In the genomic region with DNA sequence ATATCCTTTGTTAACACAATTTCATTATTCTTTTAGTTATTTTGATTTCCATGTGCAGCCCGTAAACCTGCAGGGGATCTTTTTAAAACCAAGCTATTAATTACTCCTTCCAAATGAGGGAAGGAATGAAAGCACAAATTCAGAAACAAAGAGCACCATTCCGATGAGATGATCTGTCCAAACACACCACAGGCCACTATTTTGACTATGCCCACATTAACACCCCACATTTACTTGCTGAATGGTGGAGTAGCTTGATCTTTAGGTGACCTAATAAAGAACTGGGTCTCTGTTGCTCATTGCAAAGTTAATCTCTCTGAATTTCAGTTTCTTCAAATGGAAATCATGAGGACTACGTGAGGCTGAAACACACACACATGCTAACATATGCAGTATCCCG, we compare ENCODE assay signal across 20 cellular contexts.
DNase-seq lines count a peak whose midpoint lies in the region; ATAC-seq, FAIRE-seq and TF ChIP-seq lines count a peak whose summit lies in the region.
"Had no signal": no experiment of that assay in that cellular context is flagged by ENCODE, and none has a peak within 500 bp of the region (broad histone marks: within the 10 kb centered on the region; RNA-seq: fewer than 3 reads in every experiment).

No MANE protein-coding gene starts in this region.

- DNase-seq in EH (ENCODE audit: low read depth) (peak; percentile 61), LHCN-M2 (ENCODE audit: low read depth) (peak; percentile 34), H1 (ENCODE audit: low read depth in 1 of 2, low spot score in 2 of 2) (no peak), osteoblast (ENCODE audit: insufficient read length, low spot score, missing footprints) (no peak), neuronal stem cell (ENCODE audit: low spot score) (no peak)
- no peak for DNase-seq in activated CD4-positive, CD25-positive, alpha-beta regulatory T cell (lab: John Stamatoyannopoulos, UW)
- DNase-seq: COR-L47, KBM-7, MG63, NCI-H1105, NCI-H187 treated with DMSO at 0.1 percent for 48 hours, NCI-H446 treated with DMSO at 0.1 percent for 48 hours, NCI-H774, SIG-M5, SW 1271 had no signal

- H4K91ac ChIP-seq in H1 (replicated peaks; ENCODE audit: insufficient read length, low read length), result no peak overlapping the region
- no peak overlapping the region for H4K91ac ChIP-seq in neuronal stem cell (ENCODE audit: low read depth, low read length, poor library complexity)

- CTCF ChIA-PET in H1 (lab: Charles Lee; ENCODE audit: partially characterized antibody), result interaction anchor here (0.7 to 1.3 kb wide), 2 partner anchors 15 to 294 kb away, joined by 3 read pairs; no protein-coding TSS in a partner anchor

- H3K9me3 ChIP-seq in H1 (ENCODE audit: insufficient read depth in 2 of 2, low read depth in 1 of 2, low read length in 1 of 2) (no peaks in the 10 kb centered on the region), osteoblast (ENCODE audit: low read depth, low read length) (no peaks in the 10 kb centered on the region), neuronal stem cell (replicated peaks in 1 of 2; ENCODE audit: control insufficient read depth in 2 of 2, insufficient read depth in 1 of 2, low read depth in 1 of 2, low read length in 2 of 2) (peaks cover 0 to 4% of the 10 kb centered on the region in 2 donors)

- H3K4ac ChIP-seq in H1 (replicated peaks; ENCODE audit: insufficient read length, low read depth, low read length) (no peak overlapping the region), neuronal stem cell (ENCODE audit: low read length) (no peak overlapping the region)

- ATAC-seq in HG02610 (IDR thresholded peaks at IDR 0.05; ENCODE audit: unreplicated experiment), result no peak

- H3K23me2 ChIP-seq in H1 (ENCODE audit: low read depth, low read length), result no peaks in the 10 kb centered on the region

- H3K23ac ChIP-seq in H1 (ENCODE audit: insufficient read length), result no peak overlapping the region
- H3K23ac ChIP-seq in neuronal stem cell (ENCODE audit: low read depth, low read length, poor library complexity), result no peak overlapping the region

- H2BK5ac ChIP-seq in H1 (ENCODE audit: low read depth, low read length) (no peak overlapping the region), neuronal stem cell (ENCODE audit: low read length) (no peak overlapping the region)

- no peak overlapping the region for H3K9ac ChIP-seq in H1 (replicated peaks in 1 of 4; ENCODE audit: extremely low read depth in 1 of 4, low read depth in 3 of 4, low read length in 3 of 4)
- no peak overlapping the region for H3K9ac ChIP-seq in neuronal stem cell (ENCODE audit: low read depth, low read length, poor library complexity)

- H3K14ac ChIP-seq in H1 (ENCODE audit: insufficient read length), result no peak overlapping the region
- H3K14ac ChIP-seq in neuronal stem cell (ENCODE audit: low read length), result no peak overlapping the region

- peaks cover 0 to 2% (median 0%) of the 10 kb centered on the region in 4 experiments; a peak in 1 of 7 replicates for H3K4me1 ChIP-seq in H1 (replicated peaks in 1 of 4; ENCODE audit: control insufficient read depth in 3 of 4, insufficient read depth in 4 of 4, low read length in 3 of 4)
- peaks cover 38% of the 10 kb centered on the region for H3K4me1 ChIP-seq in osteoblast (ENCODE audit: insufficient read depth, low read length)
- H3K4me1 ChIP-seq in neuronal stem cell (ENCODE audit: control insufficient read depth in 2 of 2, insufficient read depth in 1 of 2, low read depth in 1 of 2, low read length in 2 of 2), result peaks cover 0 to 5% of the 10 kb centered on the region in 2 donors

- H2BK12ac ChIP-seq in H1 (ENCODE audit: low read depth, low read length) (no peak overlapping the region), neuronal stem cell (ENCODE audit: low read length) (no peak overlapping the region)

- H3K79me2 ChIP-seq in H1 (ENCODE audit: control insufficient read depth in 1 of 2, insufficient read depth in 2 of 2, low read length in 2 of 2) (no peaks in the 10 kb centered on the region), osteoblast (ENCODE audit: insufficient read depth, low read length) (no peaks in the 10 kb centered on the region)

- no peak overlapping the region for H3K18ac ChIP-seq in H1 (ENCODE audit: extremely low read depth, low read length)
- no peak overlapping the region for H3K18ac ChIP-seq in neuronal stem cell (ENCODE audit: low read length)

- H3K56ac ChIP-seq in H1 (replicated peaks; ENCODE audit: insufficient read length, low read depth, low read length), result no peak overlapping the region

- no peak for TF ChIP-seq RAD21 in H1 (IDR thresholded peaks at IDR 0.05 in 1 of 2, conservative IDR thresholded peaks at IDR 0.05 in 1 of 2; ENCODE audit: low read depth in 2 of 2, low read length in 2 of 2)

- H2AK5ac ChIP-seq in H1 (ENCODE audit: low read depth, low read length) (no peak overlapping the region), neuronal stem cell (ENCODE audit: low read depth, low read length) (no peak overlapping the region)

- H3K79me1 ChIP-seq in H1 (ENCODE audit: low read depth, low read length), result no peaks in the 10 kb centered on the region
- H3K79me1 ChIP-seq in neuronal stem cell (ENCODE audit: low read depth, low read length), result no peaks in the 10 kb centered on the region

- TF ChIP-seq POLR2A in H1 (IDR thresholded peaks at IDR 0.05; ENCODE audit: control extremely low read depth in 1 of 2, low read depth in 2 of 2, low read length in 2 of 2), result no peak

- H2BK15ac ChIP-seq in H1 (ENCODE audit: low read length), result no peak overlapping the region
- no peak overlapping the region for H2BK15ac ChIP-seq in neuronal stem cell (ENCODE audit: low read length)

- no peak overlapping the region for H4K5ac ChIP-seq in H1 (ENCODE audit: insufficient read length, low read depth, low read length)

- H2BK120ac ChIP-seq in H1 (replicated peaks; ENCODE audit: low read depth, low read length) (no peak overlapping the region), neuronal stem cell (ENCODE audit: low read depth, low read length) (no peak overlapping the region)

- H3K27me3 ChIP-seq in H1 (replicated peaks in 1 of 4; ENCODE audit: control insufficient read depth in 3 of 4, extremely low read depth in 1 of 4, insufficient read depth in 3 of 4, low read length in 3 of 4) (no peaks in the 10 kb centered on the region), osteoblast (ENCODE audit: insufficient read depth, low read length) (no peaks in the 10 kb centered on the region), neuronal stem cell (ENCODE audit: control insufficient read depth in 3 of 3, insufficient read depth in 3 of 3, low read depth in 1 of 3, low read length in 3 of 3) (no peaks in the 10 kb centered on the region)
- H3K27me3 ChIP-seq: MG63 had no signal

- 88% methylated on average over 4 of the region's 4 CpGs; no CpG with 5 or more reads in 1 of the 2 experiments for WGBS in H1 (ENCODE audit: extremely low coverage in 1 of 2, insufficient coverage in 1 of 2, insufficient read length in 1 of 2, insufficient replicate concordance in 2 of 2, low coverage in 1 of 2, low lambda C conversion rate in 2 of 2, missing lambda C conversion rate in 1 of 2), 2 experiments
- WGBS in neuronal stem cell (ENCODE audit: extremely low coverage in 2 of 2, insufficient read length in 2 of 2, insufficient replicate concordance in 1 of 2), 2 donors, result no CpG with 5 or more reads among the region's 4 CpGs

- H2BK20ac ChIP-seq in H1 (ENCODE audit: low read length), result no peak overlapping the region

- H3K4me2 ChIP-seq in H1 (ENCODE audit: insufficient read depth in 1 of 2, low read depth in 2 of 2, low read length in 2 of 2) (no peak overlapping the region), osteoblast (ENCODE audit: insufficient read depth, low read length) (no peak overlapping the region), neuronal stem cell (ENCODE audit: insufficient read depth, low read length, poor library complexity, severe bottlenecking) (no peak overlapping the region)

- TF ChIP-seq CTCF in H1 (IDR thresholded peaks at IDR 0.05; ENCODE audit: control extremely low read depth in 1 of 3, insufficient read depth in 1 of 3, low read depth in 1 of 3, low read length in 3 of 3) (no peak), osteoblast (IDR thresholded peaks at IDR 0.05; ENCODE audit: extremely low read depth, low read depth, low read length) (no peak)

- H4K20me1 ChIP-seq in H1 (replicated peaks in 1 of 2; ENCODE audit: control insufficient read depth in 1 of 2, insufficient read depth in 2 of 2, low read length in 2 of 2) (no peaks in the 10 kb centered on the region), osteoblast (ENCODE audit: insufficient read depth, low read length) (no peaks in the 10 kb centered on the region)

- H4K8ac ChIP-seq in H1 (ENCODE audit: extremely low read depth, insufficient read depth, low read length), result no peak overlapping the region
- H4K8ac ChIP-seq in neuronal stem cell (ENCODE audit: low read depth, low read length), result no peak overlapping the region

- FAIRE-seq in H1 (lab: Jason Lieb, UNC), result no peak
- FAIRE-seq: GM12891, GM19239 had no signal

- H2AFZ ChIP-seq in H1 (ENCODE audit: low read length), result peak overlapping the region; percentile 87
- peak overlapping the region; percentile 50 for H2AFZ ChIP-seq in osteoblast (ENCODE audit: low read length)
- H2AFZ ChIP-seq in neuronal stem cell (ENCODE audit: low read length), result no peak overlapping the region

- TF ChIP-seq EP300 in H1 (IDR thresholded peaks at IDR 0.05; ENCODE audit: borderline replicate concordance in 1 of 2, low read depth in 2 of 2, low read length in 2 of 2), result no peak

- H3K27ac ChIP-seq in H1 (ENCODE audit: low read depth, low read length) (no peak overlapping the region), osteoblast (ENCODE audit: low read depth, low read length) (no peak overlapping the region), neuronal stem cell (replicated peaks; ENCODE audit: low read length) (no peak overlapping the region)
- H3K27ac ChIP-seq: C4-2B, HL-60 had no signal

- POLR2A ChIA-PET in H1 (lab: Charles Lee; ENCODE audit: partially characterized antibody), result no interaction called here

- H3K36me3 ChIP-seq in H1 (ENCODE audit: control insufficient read depth in 2 of 4, insufficient read depth in 4 of 4, low read length in 3 of 4) (no peaks in the 10 kb centered on the region), osteoblast (ENCODE audit: insufficient read depth, low read length) (no peaks in the 10 kb centered on the region), neuronal stem cell (replicated peaks in 1 of 2; ENCODE audit: control insufficient read depth in 2 of 2, insufficient read depth in 2 of 2, low read length in 2 of 2) (no peaks in the 10 kb centered on the region)
- H3K36me3 ChIP-seq: MG63 had no signal

- H3K4me3 ChIP-seq in H1 (ENCODE audit: extremely low read depth in 1 of 4, insufficient read depth in 2 of 4, low read depth in 3 of 4, low read length in 4 of 4) (no peak overlapping the region), osteoblast (ENCODE audit: insufficient read depth, low read length) (no peak overlapping the region), neuronal stem cell (ENCODE audit: low read length in 2 of 2) (no peak overlapping the region)
- H3K4me3 ChIP-seq: MG63 had no signal

TF ChIP-seq in H1, 55 proteins besides CTCF, POLR2A, EP300 and RAD21 (continues in another document):
- TF ChIP-seq YY1 (IDR thresholded peaks at IDR 0.05; ENCODE audit: low read depth, low read length), result no peak
- TF ChIP-seq SUZ12 (IDR thresholded peaks at IDR 0.05; ENCODE audit: low read length), result no peak
- no peak for TF ChIP-seq BCL11A (IDR thresholded peaks at IDR 0.05; ENCODE audit: low read depth in 2 of 2, low read length in 2 of 2)
- TF ChIP-seq HDAC6 (IDR thresholded peaks at IDR 0.05; ENCODE audit: low read depth, low read length), result no peak
- TF ChIP-seq SP1 (IDR thresholded peaks at IDR 0.05; ENCODE audit: low read depth, low read length), result no peak

Comparison
In these comparisons a context has a peak if more than half of its experiments do, and no peak if none do; other contexts are left out.
1. DNase-seq: peak in EH (single experiment) and LHCN-M2 (single experiment); none in H1 (0 of 2), osteoblast (single experiment), activated CD4-positive, CD25-positive, alpha-beta regulatory T cell (0 of 4) and neuronal stem cell (single experiment).